Comparison of ENCODE assay signal across 8 cellular contexts in genomic region chr22:36467042-36467810, GRCh38.
DNase-seq lines count a peak whose midpoint lies in the region; ATAC-seq and TF ChIP-seq lines count a peak whose summit lies in the region.

No MANE protein-coding gene starts in this region.

- DNase-seq in AG20443 (ENCODE audit: low spot score) = peak; percentile 50
- DNase-seq in NCI-H1092 treated with DMSO at 0.1 percent for 48 hours (lab: John Stamatoyannopoulos, UW) = peak; percentile 29
- peak; percentile 83 to 88 for DNase-seq in cardiac fibroblast (ENCODE audit: low read depth in 2 of 2)
- no peak for DNase-seq in RKO (ENCODE audit: low spot score)
- DNase-seq in activated CD4-positive, alpha-beta T cell treated with anti-CD3 and anti-CD28 coated beads for 48 hours = no peak

- TF ChIP-seq CTCF in cardiac fibroblast (IDR thresholded peaks at IDR 0.05; ENCODE audit: low read depth, low read length) = no peak

- ATAC-seq in activated CD4-positive, CD25-positive, alpha-beta regulatory T cell treated with anti-CD3 and anti-CD28 coated beads, Interleukin-2, amount 50 U/mL, for 24 hours = no peak
- no peak for ATAC-seq in HG02840 (IDR thresholded peaks at IDR 0.05; ENCODE audit: low FRiP score, unreplicated experiment)

- no peaks in the 10 kb centered on the region for H3K9me3 ChIP-seq in muscle layer of duodenum (ENCODE audit: control insufficient read depth in 1 of 2, low read length in 2 of 2)

- H3K27me3 ChIP-seq in muscle layer of duodenum (ENCODE audit: low read depth, low read length) = no peaks in the 10 kb centered on the region

- H3K4me1 ChIP-seq in muscle layer of duodenum (ENCODE audit: control insufficient read depth in 1 of 2, insufficient read depth in 2 of 2, low read length in 2 of 2) = peaks cover 7 to 25% of the 10 kb centered on the region in 2 donors

- peak overlapping the region; percentile 85 for H3K27ac ChIP-seq in muscle layer of duodenum (ENCODE audit: low read length)

- peaks cover 11 to 20% of the 10 kb centered on the region in 2 donors for H3K36me3 ChIP-seq in muscle layer of duodenum (ENCODE audit: control insufficient read depth in 1 of 2, insufficient read depth in 2 of 2, low read length in 2 of 2)

- H3K4me3 ChIP-seq in cardiac fibroblast (replicated peaks in 1 of 2; ENCODE audit: low read depth in 2 of 2, low read length in 2 of 2) (no peak overlapping the region), muscle layer of duodenum (ENCODE audit: low read depth in 1 of 2, low read length in 2 of 2) (peak overlapping the region in 1 of 2 donors; percentile 9)

Comparison
In these comparisons a context has a peak if more than half of its experiments do, and no peak if none do; other contexts are left out.
1. DNase-seq: peak in AG20443 (single experiment), NCI-H1092 treated with DMSO at 0.1 percent for 48 hours (single experiment) and cardiac fibroblast (2 of 2); none in RKO (single experiment) and activated CD4-positive, alpha-beta T cell treated with anti-CD3 and anti-CD28 coated beads for 48 hours (single experiment).